In the genomic region with DNA sequence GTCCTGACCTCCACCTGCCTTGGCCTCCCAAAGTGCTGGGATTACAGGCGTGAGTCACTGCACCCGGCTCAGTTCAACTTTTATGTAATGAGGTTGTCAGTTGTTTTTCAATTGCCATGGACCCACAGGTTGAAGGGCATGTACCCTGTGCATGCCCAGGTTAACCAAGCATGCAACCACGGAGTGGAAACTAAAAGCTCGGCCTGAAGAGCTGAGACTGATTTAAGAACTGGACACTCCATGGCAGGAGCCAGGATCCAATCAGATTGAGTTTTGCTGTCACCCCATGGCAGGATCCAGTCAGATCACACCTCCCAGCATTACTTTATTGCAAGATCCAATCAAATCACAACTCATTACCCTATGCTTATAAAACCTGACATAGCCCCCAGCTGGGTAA, we compare ENCODE assay signal across 6 cellular contexts. TPM values are rescaled to one million over a fixed set of nuclear protein-coding genes. Genes with fewer than 3 reads are reported as not detected.
"Had no signal": no experiment of that assay in that cellular context is flagged by ENCODE, and none has a peak within 500 bp of the region (broad histone marks: within the 10 kb centered on the region; RNA-seq: fewer than 3 reads in every experiment).

No MANE protein-coding gene starts in this region.

RNA-seq across cellular contexts. Expression of gene SPDYE5, which starts 16.9 kb away (rescaled TPM):
- total RNA-seq: LHCN-M2; Peyer's patch; Right ventricle myocardium inferior; RPMI7951; SJCRH30; T-helper 1 cell treated with Interleukin-12 subunit alpha and Interleukin-12 subunit beta and Interleukin-4 antibody, amounts not matched to agents 30 ng/mL and 1 ng/mL, for 36 hours had no signal
